Comparison of ENCODE assay signal across 8 cellular contexts in genomic region chr17:42744283-42744805, GRCh38. TPM values are rescaled to one million over a fixed set of nuclear protein-coding genes. Genes with fewer than 3 reads are reported as not detected.
A peak's percentile ranks its signal among the peaks of the same experiment; 100 is the strongest.
DNase-seq lines count a peak whose midpoint lies in the region; TF ChIP-seq lines count a peak whose summit lies in the region.

No MANE protein-coding gene starts in this region.

- H3K9me2 ChIP-seq in Loucy (replicated peaks; ENCODE audit: low read depth, low read length): no peaks in the 10 kb centered on the region

- H3K9me3 ChIP-seq in Loucy (ENCODE audit: insufficient read depth, low read depth, low read length): no peaks in the 10 kb centered on the region

- H3K27ac Mint-ChIP-seq in MCF 10A (ENCODE audit: low read depth, unreplicated experiment): peak overlapping the region; percentile 96

- H3K4me3 Mint-ChIP-seq in MCF 10A (ENCODE audit: unreplicated experiment): peak overlapping the region; percentile 91

- H3K36me3 Mint-ChIP-seq in MCF 10A (ENCODE audit: insufficient read depth, unreplicated experiment): peaks cover 6% of the 10 kb centered on the region

- H3K27me3 Mint-ChIP-seq in MCF 10A (ENCODE audit: insufficient read depth, unreplicated experiment): no peaks in the 10 kb centered on the region

- DNase-seq in GM04503 (ENCODE audit: low read depth) (peak; percentile 17), H4 (ENCODE audit: low spot score) (peak; percentile 30), T-helper 9 cell (peak; percentile 61), MCF 10A (ENCODE audit: unreplicated experiment) (peak; percentile 64), islet precursor cell (peak; percentile 94), NCI-H128 (lab: John Stamatoyannopoulos, UW; ENCODE audit: unreplicated experiment) (no peak)
- peak; percentile 87 for DNase-seq in stimulated activated CD4-positive, alpha-beta T cell treated with anti-CD3 and anti-CD28 coated beads, Interleukin-15, amount 100 ng/mL, for 24 hours

- H3K4me1 ChIP-seq in Loucy (ENCODE audit: insufficient read depth, low read length, poor library complexity, severe bottlenecking): peaks cover 18% of the 10 kb centered on the region

- intact Hi-C loops in MCF 10A (cut with micrococcal nuclease): loop anchor here (2.0 kb wide), 1 partner anchor 18 kb away; no protein-coding TSS in a partner anchor

- H3K27me3 ChIP-seq in Loucy (ENCODE audit: insufficient read depth, low read length, poor library complexity, severe bottlenecking): no peaks in the 10 kb centered on the region

- peak overlapping the region; percentile 94 for H3K4me2 ChIP-seq in Loucy (ENCODE audit: low read depth, low read length, poor library complexity, severe bottlenecking)

- H2AFZ ChIP-seq in Loucy (ENCODE audit: low read length): peak overlapping the region; percentile 92

- TSS peak; percentile 35 for BruUV-seq in MCF 10A (replicated peaks; lab: Mats Ljungman, UMichigan)

- CTCF ChIA-PET in MCF 10A (lab: Yijun Ruan, JAX): interaction anchor here (1.2 to 1.3 kb wide), 2 partner anchors 19 to 23 kb away, joined by 4 to 5 read pairs; no protein-coding TSS in a partner anchor

- no peaks in the 10 kb centered on the region for H3K9me3 Mint-ChIP-seq in MCF 10A (ENCODE audit: unreplicated experiment)

- TF ChIP-seq CTCF in Loucy (conservative IDR thresholded peaks at IDR 0.05; ENCODE audit: low read length): no peak
- TF ChIP-seq CTCF in MCF 10A (IDR thresholded peaks at IDR 0.05; ENCODE audit: unreplicated experiment): peak; percentile 5

- peaks cover 10% of the 10 kb centered on the region for H3K4me1 Mint-ChIP-seq in MCF 10A (ENCODE audit: insufficient read depth, unreplicated experiment)

- peak overlapping the region; percentile 82 for H3K4me3 ChIP-seq in Loucy (ENCODE audit: low read length, poor library complexity, severe bottlenecking)

- H3K36me3 ChIP-seq in Loucy (ENCODE audit: insufficient read depth, low read length): no peaks in the 10 kb centered on the region

- peak overlapping the region; percentile 81 for H3K9ac ChIP-seq in Loucy (ENCODE audit: low read depth, low read length, poor library complexity, severe bottlenecking)

- POLR2A ChIA-PET in MCF 10A (lab: Yijun Ruan, JAX): interaction anchor here (0.8 to 2.2 kb wide), 8 partner anchors 9 to 167 kb away, joined by 3 to 10 read pairs (median 4); partner anchors contain the start of genes BECN1, PSMC3IP, RETREG3 and TUBG1

- H4K20me1 ChIP-seq in Loucy (ENCODE audit: insufficient read depth, low read length, poor library complexity, severe bottlenecking): no peaks in the 10 kb centered on the region

- peaks cover 37% of the 10 kb centered on the region for H3K79me2 ChIP-seq in Loucy (ENCODE audit: insufficient read depth, low read length)

- no peaks in the 10 kb centered on the region for H3F3A ChIP-seq in Loucy (ENCODE audit: low read depth)

RNA-seq across cellular contexts. Expression of gene EZH1, which starts 0.5 kb away (rescaled TPM):
- 2.2 and 4.5 TPM in 2 replicates for total RNA-seq in H4 (2014; rRNA removed; shearing (Covaris generic))
- 31.1 and 31.7 TPM in 2 replicates for total RNA-seq in MCF 10A (2022)

RNA-seq across cellular contexts. Expression of gene RAMP2, which starts 16.7 kb away (rescaled TPM):
- not detected in 2 replicates for total RNA-seq in H4 (2014; rRNA removed; shearing (Covaris generic))
- not detected in 2 replicates for total RNA-seq in MCF 10A (2022)

RNA-seq across cellular contexts. Expression of gene VPS25, which starts 28.9 kb away (rescaled TPM):
- total RNA-seq in H4 (2014; rRNA removed; shearing (Covaris generic)): 85.2 and 95.4 TPM in 2 replicates
- 84.3 and 96.0 TPM in 2 replicates for total RNA-seq in MCF 10A (2022)

RNA-seq across cellular contexts. Expression of gene WNK4, which starts 36.1 kb away (rescaled TPM):
- not detected in 2 replicates for total RNA-seq in H4 (2014; rRNA removed; shearing (Covaris generic))
- total RNA-seq in MCF 10A (2022): 2.3 and 5.4 TPM in 2 replicates

RNA-seq across cellular contexts. Expression of gene COA3, which starts 54.2 kb away (rescaled TPM):
- total RNA-seq in H4 (2014; rRNA removed; shearing (Covaris generic)): 124 and 139 TPM in 2 replicates
- total RNA-seq in MCF 10A (2022): 41.0 and 52.7 TPM in 2 replicates
